Comparison of ENCODE assay signal across 25 cellular contexts in the genomic region with DNA sequence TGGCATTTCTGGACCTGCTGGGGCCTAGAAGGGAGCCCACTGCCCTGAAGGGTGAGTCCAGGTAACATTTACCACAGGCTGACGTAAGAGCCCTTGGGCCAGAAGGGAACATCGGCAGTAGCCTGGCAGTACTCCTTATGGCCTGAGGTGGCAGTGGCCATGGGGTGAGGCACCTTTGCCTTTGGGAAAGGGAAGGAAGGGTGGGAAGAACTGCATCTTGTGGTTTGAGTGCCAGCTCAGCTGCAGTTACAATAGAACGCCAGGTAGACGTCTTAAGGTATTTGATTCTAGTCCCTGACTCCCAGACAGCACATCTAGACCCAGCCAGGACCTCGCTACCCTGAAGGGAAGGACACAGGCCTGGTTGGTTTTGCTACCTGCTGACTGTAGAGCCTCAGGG.
"Had no signal": no experiment of that assay in that cellular context is flagged by ENCODE, and none has a peak within 500 bp of the region (broad histone marks: within the 10 kb centered on the region; RNA-seq: fewer than 3 reads in every experiment).

No MANE protein-coding gene starts in this region.

- H3K4me3 ChIP-seq: K562, SJSA1, SK-N-MC had no signal

- H3K9me3 ChIP-seq: SJSA1 had no signal

- H3K4me1 Mint-ChIP-seq: IgD-negative memory B cell, T-cell had no signal

- DNase-seq: Kasumi-1, MM.1S, NCI-H1092 treated with DMSO at 0.1 percent for 48 hours, NCI-H1436, NCI-H187, NCI-H2029, NCI-H2081 treated with DMSO at 0.1 percent for 48 hours, NCI-H2171, NCI-H226, NCI-H446, NCI-H510A, NCI-H524 treated with DMSO at 0.1 percent for 48 hours, NCI-H69, NCI-H774, Right ventricle myocardium superior, RPMI8226, SIG-M5, SW 1271, T-cell had no signal

- H3K27ac ChIP-seq: KMS-11, SJSA1, SK-N-MC had no signal

- H3K27me3 ChIP-seq: SJSA1 had no signal

- H3K4me3 Mint-ChIP-seq: IgD-negative memory B cell, T-cell had no signal

- ATAC-seq: K562, T-cell had no signal

- FAIRE-seq: K562, RCC 7860 had no signal

- H3K27ac Mint-ChIP-seq: IgD-negative memory B cell, T-cell had no signal

- H3K9ac ChIP-seq: KMS-11 had no signal

- H3K4me2 ChIP-seq: KMS-11 had no signal

- H3K4me1 ChIP-seq: SJSA1 had no signal

- H3K36me3 Mint-ChIP-seq: IgD-negative memory B cell, T-cell had no signal

- H3K36me3 ChIP-seq: SJSA1 had no signal
